ENCODE assay signal across 29 cellular contexts in the genomic region with DNA sequence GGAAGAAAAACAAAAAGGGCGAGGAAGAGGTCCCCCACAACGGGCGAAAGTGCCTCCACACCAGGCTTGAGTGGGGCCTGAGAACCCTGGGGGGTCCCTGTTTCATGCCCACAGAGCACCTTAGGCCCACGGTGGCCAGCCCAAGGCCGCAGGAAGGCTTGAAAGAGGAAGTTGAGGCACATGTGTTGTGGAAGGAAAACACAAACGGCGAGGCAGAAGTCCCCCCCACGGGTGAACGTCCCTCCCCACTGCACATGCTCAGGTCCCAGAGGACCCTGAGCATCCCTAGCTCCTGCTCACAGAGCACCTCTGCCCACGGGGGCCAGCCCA.
DNase-seq lines count a peak whose midpoint lies in the region; ATAC-seq and TF ChIP-seq lines count a peak whose summit lies in the region.
"Had no signal": no experiment of that assay in that cellular context is flagged by ENCODE, and none has a peak within 500 bp of the region (broad histone marks: within the 10 kb centered on the region; RNA-seq: fewer than 3 reads in every experiment).

No MANE protein-coding gene starts in this region.

- TF ChIP-seq CTCF in mammary epithelial cell (conservative IDR thresholded peaks at IDR 0.05 in 1 of 2, IDR thresholded peaks at IDR 0.05 in 1 of 2; ENCODE audit: extremely low read depth in 1 of 2, insufficient read depth in 1 of 2, low read depth in 1 of 2, low read length in 2 of 2) = no peak

- no peak overlapping the region for H3K27ac Mint-ChIP-seq in immature natural killer cell
- H3K27ac Mint-ChIP-seq: activated CD8-positive, alpha-beta T cell treated with anti-CD3 and anti-CD28 coated beads, Interleukin-2, amount 10 ng/mL, durations not matched to agents 7 days and 5 days; brain; CD4-positive, CD25-positive, alpha-beta regulatory T cell; mesothelial cell of epicardium had no signal

- no peak overlapping the region for H3K9ac ChIP-seq in mammary epithelial cell (ENCODE audit: insufficient read depth, low read length)

- in situ Hi-C loops in mammary epithelial cell (cut with MboI; ENCODE audit: low sequenced_read_pairs in 2 of 2) = no loop called here

- CTCF ChIA-PET in mammary epithelial cell (lab: Charles Lee; ENCODE audit: low non-redundant PET) = no interaction called here

- no TSS peak for BruUV-seq in mammary epithelial cell (replicated peaks; lab: Mats Ljungman, UMichigan)

- H3K9me3 Mint-ChIP-seq in immature natural killer cell = peaks cover 10 to 36% (median 26%) of the 10 kb centered on the region in 6 donors

- H3K79me2 ChIP-seq in mammary epithelial cell (ENCODE audit: insufficient read depth, low read length) = no peaks in the 10 kb centered on the region

- H3K36me3 ChIP-seq in mammary epithelial cell (ENCODE audit: insufficient read depth, low read length) = no peaks in the 10 kb centered on the region
- H3K36me3 ChIP-seq: gastroesophageal sphincter had no signal

- peaks cover 0 to 5% (median 0%) of the 10 kb centered on the region in 3 donors for H3K27me3 Mint-ChIP-seq in immature natural killer cell (ENCODE audit: low read depth in 3 of 3)
- H3K27me3 Mint-ChIP-seq: brain; CD4-positive, CD25-positive, alpha-beta regulatory T cell had no signal

- peaks cover 62% of the 10 kb centered on the region for H3K9me3 ChIP-seq in mammary epithelial cell (replicated peaks; ENCODE audit: insufficient read depth, low read length)
- H3K9me3 ChIP-seq: testis had no signal

- no peak for ATAC-seq in left cardiac atrium
- no peak for ATAC-seq in sciatic nerve
- ATAC-seq: activated CD8-positive, alpha-beta T cell treated with anti-CD3 and anti-CD28 coated beads, Interleukin-2, amount 10 ng/mL, durations not matched to agents 7 days and 5 days; gastroesophageal sphincter; HepG2; stimulated activated naive CD8-positive, alpha-beta T cell treated with anti-CD3 and anti-CD28 coated beads, Interleukin-15, Interleukin-2, amounts not matched to agents 100 U/mL and 50 U/mL, for 24 hours had no signal

- peaks cover 0 to 5% (median 0%) of the 10 kb centered on the region in 3 donors for H3K36me3 Mint-ChIP-seq in immature natural killer cell
- H3K36me3 Mint-ChIP-seq: brain; CD4-positive, CD25-positive, alpha-beta regulatory T cell had no signal

- WGBS in mammary epithelial cell (ENCODE audit: low coverage, missing lambda C conversion rate) = 50% methylated on average over 2 of the region's 10 CpGs

- no peak overlapping the region for H3K4me2 ChIP-seq in mammary epithelial cell (ENCODE audit: insufficient read depth, low read depth, low read length)

- intact Hi-C loops in left cardiac atrium (cut with DNase I) = no loop called here
- intact Hi-C loops in sciatic nerve (cut with DNase I) = no loop called here
- intact Hi-C loops in mammary epithelial cell (cut with micrococcal nuclease) = no loop called here

- H3K4me3 ChIP-seq in mammary epithelial cell (replicated peaks in 1 of 3; ENCODE audit: insufficient read depth in 1 of 3, low read depth in 2 of 3, low read length in 3 of 3) = no peak overlapping the region
- H3K4me3 ChIP-seq: dorsolateral prefrontal cortex, gastroesophageal sphincter, testis had no signal

- no peaks in the 10 kb centered on the region for H3K27me3 ChIP-seq in mammary epithelial cell (ENCODE audit: insufficient read depth, low read length)
- H3K27me3 ChIP-seq: testis had no signal

- no peaks in the 10 kb centered on the region for H3K4me1 Mint-ChIP-seq in immature natural killer cell
- H3K4me1 Mint-ChIP-seq: brain; CD4-positive, CD25-positive, alpha-beta regulatory T cell; mesothelial cell of epicardium had no signal

- no peak overlapping the region for H3K4me3 Mint-ChIP-seq in immature natural killer cell
- H3K4me3 Mint-ChIP-seq: activated CD8-positive, alpha-beta T cell treated with anti-CD3 and anti-CD28 coated beads, Interleukin-2, amount 10 ng/mL, durations not matched to agents 7 days and 5 days; brain; CD4-positive, CD25-positive, alpha-beta regulatory T cell; mesothelial cell of epicardium had no signal

- H3K4me1 ChIP-seq in mammary epithelial cell (ENCODE audit: insufficient read depth, low read length) = no peaks in the 10 kb centered on the region
- H3K4me1 ChIP-seq: gastroesophageal sphincter, testis had no signal

- DNase-seq in activated effector memory CD4-positive, alpha-beta T cell treated with anti-CD3 and anti-CD28 coated beads, Interleukin-2, amount 50 U/mL, for 16 hours = peak; percentile 38
- no peak for DNase-seq in activated effector memory CD4-positive, alpha-beta T cell treated with Interleukin-2 at 50 U/mL for 16 hours
- peak; percentile 13 for DNase-seq in activated CD8-positive, alpha-beta memory T cell treated with anti-CD3 and anti-CD28 coated beads for 24 hours
- DNase-seq in left cardiac atrium (peak; percentile 3), sciatic nerve (ENCODE audit: low spot score) (peak; percentile 22), immature natural killer cell (no peak), retina (no peak), mammary epithelial cell (no peak)
- DNase-seq: activated CD8-positive, alpha-beta T cell treated with anti-CD3 and anti-CD28 coated beads, Interleukin-2, amount 10 ng/mL, durations not matched to agents 7 days and 5 days; activated naive CD4-positive, alpha-beta T cell treated with Interleukin-2 at 50 U/mL for 16 hours; activated T-cell treated with anti-CD3 and anti-CD28 coated beads, Interleukin-2, amount 50 U/mL, for 1 hour; CD4-positive, CD25-positive, alpha-beta regulatory T cell; cerebellar nuclear complex; DND-41; GF-D8; Karpas-422; NCI-H1417 treated with DMSO at 0.1 percent for 48 hours; NCI-H2081; NCI-H2227 treated with DMSO at 0.1 percent for 48 hours; NCI-H526 treated with DMSO at 0.1 percent for 48 hours; NK-92 treated with Interleukin-12 subunit alpha and Interleukin-12 subunit beta, amount 100 ng/mL, for 24 hours; small intestine; stimulated activated naive CD8-positive, alpha-beta T cell treated with anti-CD3 and anti-CD28 coated beads, Interleukin-15, Interleukin-2, amounts not matched to agents 100 U/mL and 50 U/mL, for 24 hours; testis had no signal

- no peaks in the 10 kb centered on the region for H4K20me1 ChIP-seq in mammary epithelial cell (ENCODE audit: insufficient read depth, low read length)

- no peak overlapping the region for H3K27ac ChIP-seq in mammary epithelial cell (ENCODE audit: insufficient read depth, low read depth, low read length)
- H3K27ac ChIP-seq: dorsolateral prefrontal cortex, gastroesophageal sphincter, testis had no signal

- H2AFZ ChIP-seq in mammary epithelial cell (ENCODE audit: low read depth, low read length) = no peak overlapping the region

- dilution Hi-C loops in mammary epithelial cell (cut with HindIII; ENCODE audit: low sequenced_read_pairs) = no loop called here

Comparison
In these comparisons a context has a peak if more than half of its experiments do, and no peak if none do; other contexts are left out.
1. DNase-seq: peak in activated effector memory CD4-positive, alpha-beta T cell treated with anti-CD3 and anti-CD28 coated beads, Interleukin-2, amount 50 U/mL, for 16 hours (single experiment), activated CD8-positive, alpha-beta memory T cell treated with anti-CD3 and anti-CD28 coated beads for 24 hours (single experiment), left cardiac atrium (single experiment) and sciatic nerve (single experiment); none in activated effector memory CD4-positive, alpha-beta T cell treated with Interleukin-2 at 50 U/mL for 16 hours (single experiment), immature natural killer cell (0 of 3), retina (single experiment) and mammary epithelial cell (single experiment).